ENCODE assay signal across 19 cellular contexts in genomic region chr19:31255174-31255862, GRCh38.
"Had no signal": no experiment of that assay in that cellular context is flagged by ENCODE, and none has a peak within 500 bp of the region (broad histone marks: within the 10 kb centered on the region; RNA-seq: fewer than 3 reads in every experiment).

No MANE protein-coding gene starts in this region.

- ATAC-seq: left lung; right cardiac atrium; stimulated activated memory B cell treated with anti-CD40 and anti-IgM and Interleukin-4, amounts not matched to agents 10 μg/mL and 1 μg/mL and 100 μg/mL, for 72 hours had no signal

- H3K9me3 Mint-ChIP-seq: activated CD4-positive, alpha-beta memory T cell treated with anti-CD3 and anti-CD28 coated beads for 36 hours; activated T-helper 2 cell treated with anti-CD3 and anti-CD28 coated beads, Interferon-gamma antibody, Interleukin-2, Interleukin-4, amounts not matched to agents 10 μg/mL and 5 μg/mL and 100 μg/mL, durations not matched to agents 14 hours and 24 hours and 36 hours; neural progenitor cell had no signal

- H3K4me3 ChIP-seq: left lung, neural progenitor cell, prostate gland, smooth muscle cell, thyroid gland had no signal

- H2AFZ ChIP-seq: neural progenitor cell had no signal

- H3K36me3 ChIP-seq: left lung, neural progenitor cell, prostate gland, thyroid gland had no signal

- H3K4me2 ChIP-seq: neural progenitor cell, smooth muscle cell had no signal

- H3K27me3 ChIP-seq: neural progenitor cell, thyroid gland had no signal

- H3K4me1 Mint-ChIP-seq: naive B cell; stimulated activated memory B cell treated with anti-CD40 and anti-IgM and Interleukin-4, amounts not matched to agents 10 μg/mL and 1 μg/mL and 100 μg/mL, for 72 hours had no signal

- H3K9me3 ChIP-seq: left lung, prostate gland, thyroid gland had no signal

- DNase-seq: activated CD4-positive, alpha-beta memory T cell treated with anti-CD3 and anti-CD28 coated beads for 36 hours; activated CD4-positive, alpha-beta T cell treated with anti-CD3 and anti-CD28 coated beads for 4 hours; activated naive CD4-positive, alpha-beta T cell treated with Interleukin-2 at 50 U/mL for 16 hours; activated T-cell treated with anti-CD3 and anti-CD28 coated beads, Interleukin-2, amount 50 U/mL, for 1 hour; anterior cingulate cortex; central memory CD4-positive, alpha-beta T cell; kidney; left lung; mammary epithelial cell; naive B cell; right cardiac atrium; stimulated activated CD4-positive, alpha-beta T cell treated with anti-CD3 and anti-CD28 coated beads, Interleukin-4, amount 100 ng/mL, for 24 hours had no signal

- H3K4me3 Mint-ChIP-seq: activated CD4-positive, alpha-beta memory T cell treated with anti-CD3 and anti-CD28 coated beads for 36 hours; neural progenitor cell; stimulated activated memory B cell treated with anti-CD40 and anti-IgM and Interleukin-4, amounts not matched to agents 10 μg/mL and 1 μg/mL and 100 μg/mL, for 72 hours had no signal

- H3K27ac ChIP-seq: left lung, neural progenitor cell, prostate gland had no signal

- H3K27me3 Mint-ChIP-seq: stimulated activated memory B cell treated with anti-CD40 and anti-IgM and Interleukin-4, amounts not matched to agents 10 μg/mL and 1 μg/mL and 100 μg/mL, for 72 hours had no signal

- H3K36me3 Mint-ChIP-seq: activated CD4-positive, alpha-beta memory T cell treated with anti-CD3 and anti-CD28 coated beads for 36 hours; brain; naive B cell; neural progenitor cell; stimulated activated memory B cell treated with anti-CD40 and anti-IgM and Interleukin-4, amounts not matched to agents 10 μg/mL and 1 μg/mL and 100 μg/mL, for 72 hours had no signal

- H3K9ac ChIP-seq: neural progenitor cell had no signal

- H3K4me1 ChIP-seq: left lung, prostate gland had no signal

- H3K27ac Mint-ChIP-seq: activated CD4-positive, alpha-beta memory T cell treated with anti-CD3 and anti-CD28 coated beads for 36 hours; activated T-helper 2 cell treated with anti-CD3 and anti-CD28 coated beads, Interferon-gamma antibody, Interleukin-2, Interleukin-4, amounts not matched to agents 10 μg/mL and 5 μg/mL and 100 μg/mL, durations not matched to agents 14 hours and 24 hours and 36 hours; naive B cell; neural progenitor cell; stimulated activated memory B cell treated with anti-CD40 and anti-IgM and Interleukin-4, amounts not matched to agents 10 μg/mL and 1 μg/mL and 100 μg/mL, for 72 hours had no signal
